In the genomic region with DNA sequence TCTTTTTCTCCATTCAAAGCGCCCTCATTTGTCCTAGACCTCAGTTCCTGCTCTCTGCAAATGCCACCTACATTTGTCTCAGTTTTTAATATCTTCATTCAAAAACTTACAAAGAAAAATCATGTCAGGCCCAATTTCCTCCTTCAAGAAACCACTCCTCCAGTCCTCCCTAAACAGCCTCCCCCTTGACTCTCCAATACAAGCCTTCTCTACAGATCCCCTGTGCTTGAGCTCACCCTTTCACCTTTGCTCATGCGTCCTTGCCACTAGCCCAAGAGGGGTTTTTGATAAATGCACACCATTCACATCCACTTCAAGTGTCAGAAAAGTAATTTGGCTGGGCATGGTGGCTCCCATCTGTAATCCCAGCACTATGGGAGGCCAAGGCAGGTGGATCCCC, we compare ENCODE assay signal across 15 cellular contexts.
"Had no signal": no experiment of that assay in that cellular context is flagged by ENCODE, and none has a peak within 500 bp of the region (broad histone marks: within the 10 kb centered on the region; RNA-seq: fewer than 3 reads in every experiment).

No MANE protein-coding gene starts in this region.

- DNase-seq: activated CD4-positive, alpha-beta memory T cell treated with anti-CD3 and anti-CD28 coated beads for 36 hours; activated CD4-positive, CD25-positive, alpha-beta regulatory T cell treated with anti-CD3 and anti-CD28 coated beads, Interleukin-2, amount 50 U/mL, for 72 hours; activated naive CD4-positive, alpha-beta T cell treated with anti-CD3 and anti-CD28 coated beads, Interleukin-2, amount 10 ng/mL, durations not matched to agents 7 days and 5 days; effector CD4-positive, alpha-beta T cell; mesendoderm; naive thymus-derived CD8-positive, alpha-beta T cell; pancreas; right lobe of liver; small intestine; stimulated activated CD4-positive, alpha-beta T cell treated with anti-CD3 and anti-CD28 coated beads, Interleukin-4, amount 100 ng/mL, for 1 hour; T-helper 1 cell had no signal

- H3K27me3 Mint-ChIP-seq: activated CD4-positive, alpha-beta memory T cell treated with anti-CD3 and anti-CD28 coated beads for 36 hours; activated naive CD4-positive, alpha-beta T cell treated with anti-CD3 and anti-CD28 coated beads, Interleukin-2, amount 10 ng/mL, durations not matched to agents 7 days and 5 days; naive thymus-derived CD8-positive, alpha-beta T cell had no signal

- H3K27me3 ChIP-seq: gastroesophageal sphincter, neutrophil, pancreas, right lobe of liver had no signal

- H3K9me3 Mint-ChIP-seq: activated CD4-positive, alpha-beta memory T cell treated with anti-CD3 and anti-CD28 coated beads for 36 hours; activated naive CD4-positive, alpha-beta T cell treated with anti-CD3 and anti-CD28 coated beads, Interleukin-2, amount 10 ng/mL, durations not matched to agents 7 days and 5 days; naive thymus-derived CD8-positive, alpha-beta T cell had no signal

- H3K27ac ChIP-seq: neutrophil, pancreas, right lobe of liver had no signal

- H3K9me3 ChIP-seq: gastroesophageal sphincter, neutrophil, pancreas, right lobe of liver had no signal

- H3K4me3 Mint-ChIP-seq: activated CD4-positive, alpha-beta memory T cell treated with anti-CD3 and anti-CD28 coated beads for 36 hours; activated naive CD4-positive, alpha-beta T cell treated with anti-CD3 and anti-CD28 coated beads, Interleukin-2, amount 10 ng/mL, durations not matched to agents 7 days and 5 days; naive thymus-derived CD8-positive, alpha-beta T cell had no signal

- H3K36me3 Mint-ChIP-seq: activated CD4-positive, alpha-beta memory T cell treated with anti-CD3 and anti-CD28 coated beads for 36 hours had no signal

- ATAC-seq: esophagus mucosa; gastroesophageal sphincter; naive thymus-derived CD8-positive, alpha-beta T cell; pancreas; right lobe of liver; SK-N-SH treated with all-trans-retinoic acid at 6 μM for 48 hours had no signal

- H3K27ac Mint-ChIP-seq: activated CD4-positive, alpha-beta memory T cell treated with anti-CD3 and anti-CD28 coated beads for 36 hours; activated naive CD4-positive, alpha-beta T cell treated with anti-CD3 and anti-CD28 coated beads, Interleukin-2, amount 10 ng/mL, durations not matched to agents 7 days and 5 days had no signal

- H3K4me3 ChIP-seq: gastroesophageal sphincter, pancreas, right lobe of liver had no signal

- H3K36me3 ChIP-seq: gastroesophageal sphincter, neutrophil, pancreas, right lobe of liver had no signal
